8 cellular contexts compared by ENCODE assay signal in the genomic region with DNA sequence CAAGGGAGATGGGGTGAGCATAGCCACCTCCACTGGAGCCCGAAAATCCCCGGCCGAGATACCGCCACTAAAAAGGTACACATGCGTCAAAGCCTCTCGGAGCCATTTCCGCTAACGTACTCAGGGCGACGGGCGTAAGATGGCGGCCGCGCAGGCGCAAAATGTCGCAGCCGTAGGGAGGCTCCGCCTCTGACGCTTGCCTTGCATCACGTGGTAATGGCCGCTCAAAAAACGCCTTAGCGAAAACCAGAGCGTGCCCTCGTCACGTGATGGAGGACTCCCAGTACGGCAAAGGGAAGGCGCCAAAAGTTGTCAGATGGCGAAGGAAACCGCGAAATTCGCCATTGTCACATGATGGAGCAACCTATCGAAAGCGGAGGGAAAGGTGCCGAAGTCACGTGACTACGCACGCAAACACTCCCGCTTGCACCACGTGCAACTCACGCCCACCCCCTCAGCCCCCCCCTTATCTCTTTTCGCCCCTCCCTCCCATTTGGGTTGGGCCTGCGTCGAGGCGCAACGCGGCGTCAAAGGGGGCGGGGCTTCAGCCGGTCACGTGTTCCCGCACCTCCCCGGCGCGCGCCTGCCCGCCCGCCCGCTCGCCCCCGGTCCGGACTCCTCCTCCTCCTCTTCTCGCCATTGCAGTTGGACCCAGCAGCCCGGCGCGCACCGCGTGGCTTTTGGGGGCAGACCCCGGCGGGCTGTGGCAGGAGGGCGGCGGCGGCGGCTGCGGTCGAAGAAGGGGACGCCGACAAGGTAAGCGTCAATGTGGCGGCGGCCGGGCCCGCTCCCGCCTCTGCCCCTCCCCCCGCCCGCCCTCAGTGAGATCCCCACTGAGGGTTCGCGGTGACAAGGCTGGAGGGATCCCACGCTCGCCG. TPM values are rescaled to one million over a fixed set of nuclear protein-coding genes. Genes with fewer than 3 reads are reported as not detected.
A peak's percentile ranks its signal among the peaks of the same experiment; 100 is the strongest.
DNase-seq lines count a peak whose midpoint lies in the region; ATAC-seq lines count a peak whose summit lies in the region.

A gene (plus strand): TSS at position 615 of the 878 bp plus-strand sequence. CDS start 16,260 bp downstream, outside the sequence.

- no peaks in the 10 kb centered on the region for H3K36me3 ChIP-seq in rectal smooth muscle tissue (ENCODE audit: control insufficient read depth, insufficient read depth, low read length)
- H3K36me3 ChIP-seq in aorta (ENCODE audit: control insufficient read depth in 1 of 2, insufficient read depth in 2 of 2, low read length in 1 of 2): no peaks in the 10 kb centered on the region

- WGBS in aorta, 2 donors: 1% methylated on average over 65 to 91 of the region's 91 CpGs

- ATAC-seq in GM18508 (IDR thresholded peaks at IDR 0.05; ENCODE audit: insufficient read depth, unreplicated experiment) (peak; percentile 56), HG03025 (IDR thresholded peaks at IDR 0.05; ENCODE audit: low FRiP score, unreplicated experiment) (peak; percentile 70), aorta (ENCODE audit: low FRiP score) (peak; percentile 97)

- peak within 1 kb of the TSS; percentile 100 for H3K27ac ChIP-seq in rectal smooth muscle tissue (ENCODE audit: low read depth, low read length)
- H3K27ac ChIP-seq in aorta (ENCODE audit: low read depth in 1 of 2, low read length in 2 of 2): peak within 1 kb of the TSS; percentile 96 to 97

- peak within 1 kb of the TSS; percentile 99 for H3K9ac ChIP-seq in rectal smooth muscle tissue (ENCODE audit: low read length)

- DNase-seq in NCI-H2081 (lab: John Stamatoyannopoulos, UW) (peak; percentile 99 to 100), T1000 (lab: John Stamatoyannopoulos, UW) (peak; percentile 98), astrocyte of the hippocampus (ENCODE audit: low read depth, low spot score) (peak; percentile 100), hepatic stellate cell (ENCODE audit: low spot score) (peak; percentile 98), aorta (peak; percentile 100)

- H3K4me3 ChIP-seq in rectal smooth muscle tissue (ENCODE audit: low read length) (peak within 1 kb of the TSS; percentile 100), aorta (ENCODE audit: low read length in 2 of 2) (peak within 1 kb of the TSS; percentile 84 to 92)

- intact Hi-C loops in aorta (cut with DNase I): no loop called here

- no peaks in the 10 kb centered on the region for H3K9me3 ChIP-seq in aorta (ENCODE audit: control insufficient read depth, low read length)

- H3K27me3 ChIP-seq in rectal smooth muscle tissue (ENCODE audit: control insufficient read depth, insufficient read depth, low read length) (no peaks in the 10 kb centered on the region), aorta (ENCODE audit: control insufficient read depth in 1 of 2, insufficient read depth in 2 of 2, low read length in 1 of 2) (no peaks in the 10 kb centered on the region)

- peaks cover 16% of the 10 kb centered on the region for H3K4me1 ChIP-seq in rectal smooth muscle tissue (ENCODE audit: control insufficient read depth, insufficient read depth, low read length)
- peaks cover 0 to 5% of the 10 kb centered on the region in 2 donors for H3K4me1 ChIP-seq in aorta (ENCODE audit: control insufficient read depth in 1 of 2, insufficient read depth in 2 of 2, low read length in 2 of 2)

RNA-seq across cellular contexts. Expression of the gene that starts here (rescaled TPM):
- total RNA-seq in aorta: 100 to 1,000 TPM; 168 to 190 TPM
- 100 to 1,000 TPM in 1 of 2 donors, 10 to 100 TPM in 1; 40.2 to 111 TPM for polyA plus RNA-seq in aorta

Comparison
In these comparisons a context has a peak if more than half of its experiments do, and no peak if none do; other contexts are left out.
1. Peak in every context shown above with its lines: DNase-seq, ATAC-seq, H3K4me3 ChIP-seq and H3K27ac ChIP-seq.